In genomic region chr9:127810378-127811187, GRCh38 we compare ENCODE assay signal across 1 cellular context.
A peak's percentile ranks its signal among the peaks of the same experiment; 100 is the strongest.
TF ChIP-seq lines count a peak whose summit lies in the region.

No MANE protein-coding gene starts in this region.

TF ChIP-seq in endothelial cell of umbilical vein, 7 proteins besides CTCF, POLR2A, EP300 and RAD21:
- TF ChIP-seq POLR2AphosphoS5 (IDR thresholded peaks at IDR 0.05; ENCODE audit: insufficient read depth, low read depth, low read length): peak; percentile 37
- no peak for TF ChIP-seq EZH2 (IDR thresholded peaks at IDR 0.05; ENCODE audit: borderline replicate concordance, low read depth, low read length, severe bottlenecking)
